Comparison of ENCODE assay signal across 8 cellular contexts in genomic region chr9:123544007-123544827, GRCh38.
DNase-seq lines count a peak whose midpoint lies in the region; ATAC-seq and TF ChIP-seq lines count a peak whose summit lies in the region.

No MANE protein-coding gene starts in this region.

- H3K36me3 ChIP-seq in brain microvascular endothelial cell (replicated peaks): no peaks in the 10 kb centered on the region

- in situ Hi-C loops in brain microvascular endothelial cell (cut with HindIII; ENCODE audit: low pct_ligation_motif_present, low sequenced_read_pairs): no loop called here

- DNase-seq in AG09309 (ENCODE audit: low read depth) (no peak), GM12864 (ENCODE audit: low read depth) (no peak), NCI-H2227 (lab: John Stamatoyannopoulos, UW; ENCODE audit: unreplicated experiment) (peak; percentile 27), brain microvascular endothelial cell (peak; percentile 10), kidney tubule cell (ENCODE audit: low spot score) (peak; percentile 48), mucosa of gallbladder (ENCODE audit: low spot score) (no peak)

- ATAC-seq in GM18502 (IDR thresholded peaks at IDR 0.05; ENCODE audit: poor library complexity, unreplicated experiment) (no peak), HG02588 (IDR thresholded peaks at IDR 0.05; ENCODE audit: unreplicated experiment) (no peak)

- H3K27me3 ChIP-seq in brain microvascular endothelial cell (replicated peaks): no peaks in the 10 kb centered on the region

- no peak overlapping the region for H3K4me3 ChIP-seq in AG09309 (ENCODE audit: control insufficient read depth, low read depth, low read length)
- no peak overlapping the region for H3K4me3 ChIP-seq in GM12864 (ENCODE audit: low read depth, low read length)
- H3K4me3 ChIP-seq in brain microvascular endothelial cell (ENCODE audit: low read depth, low read length): no peak overlapping the region

- no peak overlapping the region for H3K27ac ChIP-seq in brain microvascular endothelial cell

- TF ChIP-seq CTCF in AG09309 (IDR thresholded peaks at IDR 0.05; ENCODE audit: control insufficient read depth, insufficient read depth, low read depth, low read length, missing control alignments) (peak; percentile 86), GM12864 (IDR thresholded peaks at IDR 0.05; ENCODE audit: low read depth, low read length, missing control alignments) (peak; percentile 60), brain microvascular endothelial cell (IDR thresholded peaks at IDR 0.05; ENCODE audit: low read depth, low read length, missing control alignments) (peak; percentile 84)

Comparison
In these comparisons a context has a peak if more than half of its experiments do, and no peak if none do; other contexts are left out.
1. DNase-seq: peak in NCI-H2227 (single experiment), brain microvascular endothelial cell (single experiment) and kidney tubule cell (single experiment); none in AG09309 (single experiment), GM12864 (single experiment) and mucosa of gallbladder (single experiment).
2. Peak in every context shown above with its lines, with median percentiles within 50 percentile points of each other: CTCF ChIP-seq.